In genomic region chr6:37432916-37433656, GRCh38 we compare ENCODE assay signal across 1 cellular context.
A peak's percentile ranks its signal among the peaks of the same experiment; 100 is the strongest.
TF ChIP-seq lines count a peak whose summit lies in the region.

Gene CMTR1, plus strand, starts transcription at chr6:37433221. Its CDS starts 2,409 bp downstream, at chr6:37435630.

TF ChIP-seq in HEK293, 187 proteins besides CTCF, POLR2A, EP300 and RAD21 (continued from another document):
- TF ChIP-seq ZNF18 (tag by site-specific recombination; IDR thresholded peaks at IDR 0.05) (no peak), ZBTB48 (tag by site-specific recombination; IDR thresholded peaks at IDR 0.05) (peak; percentile 85), KLF16 (tag by site-specific recombination; IDR thresholded peaks at IDR 0.05) (0 out of 2 replicates have a peak, but pooled peaks have one; percentile 62), ZSCAN16 (tag by site-specific recombination; IDR thresholded peaks at IDR 0.05) (0 out of 2 replicates have a peak, but pooled peaks have one; percentile 20), ZNF561 (tag by site-specific recombination; IDR thresholded peaks at IDR 0.05; ENCODE audit: borderline replicate concordance) (peak; percentile 70; the same call in 1 of the 2 replicates), REST (tag by site-specific recombination; IDR thresholded peaks at IDR 0.05) (peak; percentile 79; the same call in 1 of the 2 replicates), ZBTB11 (tag by site-specific recombination; conservative IDR thresholded peaks at IDR 0.05; ENCODE audit: low read depth) (peak; percentile 82), ZNF274 (IDR thresholded peaks at IDR 0.05; ENCODE audit: low read length) (no peak), ZNF274 (tag by site-specific recombination; IDR thresholded peaks at IDR 0.05; ENCODE audit: borderline replicate concordance) (no peak), ZBTB8A (tag by site-specific recombination; IDR thresholded peaks at IDR 0.05) (peak; percentile 71), ZBTB10 (tag by site-specific recombination; IDR thresholded peaks at IDR 0.05) (0 out of 2 replicates have a peak, but pooled peaks have one; percentile 22), INSM2 (tag by site-specific recombination; IDR thresholded peaks at IDR 0.05) (peak; percentile 73), ZBTB21 (tag by site-specific recombination; IDR thresholded peaks at IDR 0.05) (peak; percentile 85), HOXD13 (CRISPR knock-in tag; IDR thresholded peaks at IDR 0.05; ENCODE audit: borderline replicate concordance) (no peak), ZFP3 (tag by site-specific recombination; IDR thresholded peaks at IDR 0.05; ENCODE audit: low read depth) (no peak), ZSCAN4 (tag by site-specific recombination; IDR thresholded peaks at IDR 0.05) (0 out of 2 replicates have a peak, but pooled peaks have one; percentile 7), ZNF2 (tag by site-specific recombination; IDR thresholded peaks at IDR 0.05) (0 out of 2 replicates have a peak, but pooled peaks have one; percentile 32), REPIN1 (tag by site-specific recombination; IDR thresholded peaks at IDR 0.05; ENCODE audit: low read depth) (0 out of 2 replicates have a peak, but pooled peaks have one; percentile 19), ZBTB20 (tag by site-specific recombination; IDR thresholded peaks at IDR 0.05) (peak; percentile 88; the same call in 1 of the 2 replicates), ZNF660 (tag by site-specific recombination; IDR thresholded peaks at IDR 0.05) (peak; percentile 79; the same call in 1 of the 2 replicates), KLF10 (tag by site-specific recombination; IDR thresholded peaks at IDR 0.05) (0 out of 2 replicates have a peak, but pooled peaks have one; percentile 26), ZBTB7A (tag by site-specific recombination; IDR thresholded peaks at IDR 0.05; ENCODE audit: low read depth) (peak; percentile 36; the same call in 1 of the 2 replicates), ZNF223 (tag by site-specific recombination; IDR thresholded peaks at IDR 0.05) (peak; percentile 94)
TF ChIP-seq in HEK293: peak in this region for 62.
